ENCODE assay signal across 13 cellular contexts in genomic region chr12:47988073-47989022, GRCh38. TPM values are rescaled to one million over a fixed set of nuclear protein-coding genes. Genes with fewer than 3 reads are reported as not detected.
DNase-seq lines count a peak whose midpoint lies in the region; ATAC-seq, FAIRE-seq and TF ChIP-seq lines count a peak whose summit lies in the region.
"Had no signal": no experiment of that assay in that cellular context is flagged by ENCODE, and none has a peak within 500 bp of the region (broad histone marks: within the 10 kb centered on the region; RNA-seq: fewer than 3 reads in every experiment).

No MANE protein-coding gene starts in this region.

- no peaks in the 10 kb centered on the region for H3K36me3 ChIP-seq in K562 (ENCODE audit: control insufficient read depth, insufficient read depth, low read length)
- H3K36me3 ChIP-seq in smooth muscle cell (ENCODE audit: low read depth), result no peaks in the 10 kb centered on the region
- H3K36me3 ChIP-seq: heart left ventricle, tibial nerve had no signal

- H2BK15ac ChIP-seq in H9 (ENCODE audit: low read depth, low read length), result no peak overlapping the region

- BruUV-seq in K562 (replicated peaks; lab: Mats Ljungman, UMichigan), result no TSS peak

- ATAC-seq in K562 (no peak), HG03469 (IDR thresholded peaks at IDR 0.05; ENCODE audit: unreplicated experiment) (no peak)
- ATAC-seq in activated CD8-positive, alpha-beta memory T cell treated with anti-CD3 and anti-CD28 coated beads, Interleukin-2, amount 10 ng/mL, durations not matched to agents 7 days and 5 days, result no peak

- TF ChIP-seq RAD21 in K562 (CRISPR knock-in tag; conservative IDR thresholded peaks at IDR 0.05 in 1 of 2, IDR thresholded peaks at IDR 0.05 in 1 of 2), result no peak

- H3K14ac ChIP-seq in H9 (ENCODE audit: insufficient read depth, low read length), result peak overlapping the region; percentile 66

- no peak overlapping the region for H2BK120ac ChIP-seq in H9 (ENCODE audit: low read depth, low read length, poor library complexity, severe bottlenecking)

- H3K23me2 ChIP-seq in H9 (ENCODE audit: insufficient read length, low read depth, low read length, poor library complexity, severe bottlenecking), result no peaks in the 10 kb centered on the region

- H3F3A ChIP-seq in smooth muscle cell (ENCODE audit: low read depth), result no peaks in the 10 kb centered on the region

- H2AK5ac ChIP-seq in H9 (ENCODE audit: insufficient read length, low read length), result no peak overlapping the region

- H3K4me3 Mint-ChIP-seq in H9 (no peak overlapping the region; a peak in 1 of 5 replicates), nephron (peak overlapping the region in 2 of 3 experiments; percentile 39 to 55)
- no peak overlapping the region for H3K4me3 Mint-ChIP-seq in activated CD8-positive, alpha-beta memory T cell treated with anti-CD3 and anti-CD28 coated beads, Interleukin-2, amount 10 ng/mL, durations not matched to agents 7 days and 5 days

- H2BK5ac ChIP-seq in H9 (ENCODE audit: insufficient read length, low read length), result no peak overlapping the region

- intact Hi-C loops in K562 (cut with micrococcal nuclease), result no loop called here

- CTCF ChIA-PET in K562 (lab: Yijun Ruan, JAX; ENCODE audit: low intra/inter-chr PET ratio), result no interaction called here
- CTCF ChIA-PET in activated CD8-positive, alpha-beta memory T cell treated with anti-CD3 and anti-CD28 coated beads, Interleukin-2, amount 10 ng/mL, durations not matched to agents 7 days and 5 days (lab: Charles Lee), result interaction anchor here (1.1 to 3.7 kb wide), 3 partner anchors 12 to 39 kb away, joined by 3 to 24 read pairs (median 3); partner anchors contain the start of gene TMEM106C

- H3K27ac Mint-ChIP-seq in H9, result no peak overlapping the region; a peak in 1 of 7 replicates
- peak overlapping the region; percentile 62 to 75 (median 69) for H3K27ac Mint-ChIP-seq in nephron
- no peak overlapping the region for H3K27ac Mint-ChIP-seq in activated CD8-positive, alpha-beta memory T cell treated with anti-CD3 and anti-CD28 coated beads, Interleukin-2, amount 10 ng/mL, durations not matched to agents 7 days and 5 days

- DNase-seq in AG20443 (ENCODE audit: low spot score), result peak; percentile 52
- DNase-seq in H9, result peak; percentile 63
- DNase-seq in K562 (ENCODE audit: extremely low read depth in 1 of 4, low spot score in 3 of 4), result no peak
- no peak for DNase-seq in smooth muscle cell (lab: John Stamatoyannopoulos, UW; ENCODE audit: unreplicated experiment)
- no peak for DNase-seq in activated CD8-positive, alpha-beta memory T cell treated with anti-CD3 and anti-CD28 coated beads, Interleukin-2, amount 10 ng/mL, durations not matched to agents 7 days and 5 days
- no peak for DNase-seq in T-helper 9 cell
- DNase-seq: heart left ventricle, OCI-M1 had no signal

- H4K8ac ChIP-seq in H9 (replicated peaks; ENCODE audit: insufficient read length, low read depth, low read length), result no peak overlapping the region

- in situ Hi-C loops in K562 (cut with MboI), result no loop called here

- H3K79me1 ChIP-seq in H9 (ENCODE audit: insufficient read depth, low read depth, low read length, poor library complexity, severe bottlenecking), result no peaks in the 10 kb centered on the region

- no peak overlapping the region for H3K9ac ChIP-seq in H9 (ENCODE audit: extremely low read depth, insufficient read length, low read length)
- no peak overlapping the region for H3K9ac ChIP-seq in K562 (ENCODE audit: insufficient read depth in 1 of 2, low read depth in 2 of 2, low read length in 2 of 2)
- H3K9ac ChIP-seq in smooth muscle cell (ENCODE audit: low read depth), result no peak overlapping the region

- H3K27me3 ChIP-seq in H9 (ENCODE audit: insufficient read depth, low read length) (no peaks in the 10 kb centered on the region; the same call in 1 of the 2 replicates), K562 (ENCODE audit: control insufficient read depth in 2 of 2, insufficient read depth in 2 of 2, low read length in 2 of 2) (peaks cover 47 to 96% of the 10 kb centered on the region in 2 experiments), smooth muscle cell (ENCODE audit: low read depth) (no peaks in the 10 kb centered on the region)
- H3K27me3 ChIP-seq: heart left ventricle, tibial nerve had no signal

- no peak for TF ChIP-seq POLR2A in K562 (conservative IDR thresholded peaks at IDR 0.05)

- TF ChIP-seq CTCF in H9 (conservative IDR thresholded peaks at IDR 0.05), result no peak
- no peak for TF ChIP-seq CTCF in K562 (IDR thresholded peaks at IDR 0.05 in 2 of 3, conservative IDR thresholded peaks at IDR 0.05 in 1 of 3; ENCODE audit: insufficient read depth in 2 of 3, low read depth in 1 of 3, low read length in 3 of 3)
- no peak for TF ChIP-seq CTCF in nephron (IDR thresholded peaks at IDR 0.05; ENCODE audit: unreplicated experiment in 3 of 3)
- TF ChIP-seq CTCF in smooth muscle cell (IDR thresholded peaks at IDR 0.05; ENCODE audit: borderline replicate concordance, insufficient read depth, poor library complexity, severe bottlenecking), result no peak

- H3K9me3 ChIP-seq in H9 (ENCODE audit: control insufficient read depth, low read depth, low read length), result no peaks in the 10 kb centered on the region
- H3K9me3 ChIP-seq in K562 (replicated peaks; ENCODE audit: control insufficient read depth, insufficient read depth, low read depth, low read length), result no peaks in the 10 kb centered on the region
- H3K9me3 ChIP-seq in smooth muscle cell (replicated peaks; ENCODE audit: low read depth), result no peaks in the 10 kb centered on the region
- H3K9me3 ChIP-seq: heart left ventricle, tibial nerve had no signal

- TF ChIP-seq EP300 in K562 (IDR thresholded peaks at IDR 0.05; ENCODE audit: low read length), result no peak

- no peak overlapping the region for H2BK20ac ChIP-seq in H9 (ENCODE audit: low read depth, low read length, poor library complexity, severe bottlenecking)

- POLR2A ChIA-PET in K562 (lab: Yijun Ruan, JAX), result interaction anchor here (0.6 to 1.3 kb wide), 3 partner anchors 10 to 251 kb away, joined by 3 read pairs; no protein-coding TSS in a partner anchor

- peaks cover 0 to 3% of the 10 kb centered on the region in 2 experiments; a peak in 1 of 5 replicates for H3K9me3 Mint-ChIP-seq in H9
- no peaks in the 10 kb centered on the region for H3K9me3 Mint-ChIP-seq in nephron
- H3K9me3 Mint-ChIP-seq in activated CD8-positive, alpha-beta memory T cell treated with anti-CD3 and anti-CD28 coated beads, Interleukin-2, amount 10 ng/mL, durations not matched to agents 7 days and 5 days (ENCODE audit: low read depth), result no peaks in the 10 kb centered on the region

- H3K79me2 ChIP-seq in H9 (ENCODE audit: insufficient read depth, low read length), result no peaks in the 10 kb centered on the region
- no peaks in the 10 kb centered on the region for H3K79me2 ChIP-seq in K562 (ENCODE audit: control insufficient read depth, insufficient read depth, low read length)
- no peaks in the 10 kb centered on the region for H3K79me2 ChIP-seq in smooth muscle cell (ENCODE audit: low read depth)

- WGBS in H9 (ENCODE audit: extremely low coverage, insufficient read length, low lambda C conversion rate), result no CpG with 5 or more reads among the region's 15 CpGs
- 5% methylated on average over 15 of the region's 15 CpGs for WGBS in K562 (ENCODE audit: insufficient coverage, low coverage, missing lambda C conversion rate)
- WGBS in smooth muscle cell (ENCODE audit: low lambda C conversion rate), result 69% methylated on average over 15 of the region's 15 CpGs

- FAIRE-seq in K562 (lab: Jason Lieb, UNC), result no peak
- FAIRE-seq: colon, GM18507 had no signal

- H3K4me1 Mint-ChIP-seq in H9 (peaks cover 13 to 18% of the 10 kb centered on the region in 2 experiments), nephron (peaks cover 51% of the 10 kb centered on the region)
- H3K4me1 Mint-ChIP-seq in activated CD8-positive, alpha-beta memory T cell treated with anti-CD3 and anti-CD28 coated beads, Interleukin-2, amount 10 ng/mL, durations not matched to agents 7 days and 5 days, result peaks cover 26% of the 10 kb centered on the region

- no peak overlapping the region for H2AFZ ChIP-seq in H9 (ENCODE audit: low read length)
- no peak overlapping the region for H2AFZ ChIP-seq in K562 (ENCODE audit: low read depth, low read length)
- no peak overlapping the region for H2AFZ ChIP-seq in smooth muscle cell (ENCODE audit: low read depth)

- no peak overlapping the region for H4K5ac ChIP-seq in H9 (ENCODE audit: insufficient read length, low read depth, low read length)

- H3K4me2 ChIP-seq in H9 (ENCODE audit: insufficient read depth, insufficient read length, low read length), result no peak overlapping the region
- no peak overlapping the region for H3K4me2 ChIP-seq in K562 (ENCODE audit: insufficient read depth, low read length)
- no peak overlapping the region for H3K4me2 ChIP-seq in smooth muscle cell

- no peak overlapping the region for H3K18ac ChIP-seq in H9 (ENCODE audit: insufficient read length, low read depth, low read length)

- H3K36me3 Mint-ChIP-seq in H9 (ENCODE audit: insufficient read depth in 1 of 3, low read depth in 3 of 3) (peaks cover 0 to 1% (median 0%) of the 10 kb centered on the region in 3 experiments; a peak in 1 of 7 replicates), nephron (ENCODE audit: low read depth) (peaks cover 36% of the 10 kb centered on the region)
- no peaks in the 10 kb centered on the region for H3K36me3 Mint-ChIP-seq in activated CD8-positive, alpha-beta memory T cell treated with anti-CD3 and anti-CD28 coated beads, Interleukin-2, amount 10 ng/mL, durations not matched to agents 7 days and 5 days

- H3T11ph ChIP-seq in H9 (ENCODE audit: low read length), result no peak overlapping the region

- H3K27ac ChIP-seq in H9 (ENCODE audit: insufficient read length, low read depth, low read length) (no peak overlapping the region), K562 (ENCODE audit: extremely low read depth, low read depth, low read length) (no peak overlapping the region), smooth muscle cell (ENCODE audit: low read depth) (no peak overlapping the region)
- H3K27ac ChIP-seq: heart left ventricle, tibial nerve had no signal

- H3K4me1 ChIP-seq in H9 (ENCODE audit: insufficient read depth, low read length) (no peaks in the 10 kb centered on the region), K562 (replicated peaks in 1 of 2; ENCODE audit: control insufficient read depth in 2 of 2, insufficient read depth in 2 of 2, low read length in 2 of 2) (no peaks in the 10 kb centered on the region; a peak in 1 of 5 replicates), smooth muscle cell (ENCODE audit: low read depth) (peaks cover 22% of the 10 kb centered on the region)
- H3K4me1 ChIP-seq: tibial nerve had no signal

- H2BK12ac ChIP-seq in H9 (ENCODE audit: insufficient read length, low read depth, low read length), result no peak overlapping the region

- no peak overlapping the region for H3K4me3 ChIP-seq in K562
- no peak overlapping the region for H3K4me3 ChIP-seq in smooth muscle cell
- H3K4me3 ChIP-seq: heart left ventricle, tibial nerve had no signal

- no peak overlapping the region for H3K23ac ChIP-seq in H9 (ENCODE audit: insufficient read length, low read depth, low read length)

- no peak overlapping the region for H3K4ac ChIP-seq in H9 (ENCODE audit: low read depth, low read length)

- H4K20me1 ChIP-seq in H9 (ENCODE audit: control insufficient read depth, insufficient read depth, insufficient read length) (no peaks in the 10 kb centered on the region), K562 (replicated peaks; ENCODE audit: control insufficient read depth, insufficient read depth, low read length) (peaks cover 6% of the 10 kb centered on the region; the same call in 1 of the 2 replicates), smooth muscle cell (ENCODE audit: low read depth) (no peaks in the 10 kb centered on the region)

- no peaks in the 10 kb centered on the region for H3K9me1 ChIP-seq in K562 (ENCODE audit: control insufficient read depth, insufficient read depth, low read length)

- H3K27me3 Mint-ChIP-seq in H9 (ENCODE audit: low read depth) (peaks cover 90% of the 10 kb centered on the region), nephron (ENCODE audit: low read depth) (peaks cover 34% of the 10 kb centered on the region)
- peaks cover 56% of the 10 kb centered on the region for H3K27me3 Mint-ChIP-seq in activated CD8-positive, alpha-beta memory T cell treated with anti-CD3 and anti-CD28 coated beads, Interleukin-2, amount 10 ng/mL, durations not matched to agents 7 days and 5 days

- no peak overlapping the region for H3K56ac ChIP-seq in H9 (ENCODE audit: insufficient read length, low read depth, low read length)

- H4K91ac ChIP-seq in H9 (ENCODE audit: insufficient read length, low read depth, low read length), result no peak overlapping the region

RNA-seq across cellular contexts. Expression of gene COL2A1, which starts 15.9 kb away (rescaled TPM):
- total RNA-seq in H9 (2021), result 10.8 and 11.4 TPM in 2 replicates
- not detected in 2 replicates for total RNA-seq in K562 (2011; cell fraction: chromatin; rRNA removed; ENCODE audit: low replicate concordance)
- not detected in 2 replicates for total RNA-seq in K562 (2011; cell fraction: nucleolus; rRNA removed)
- total RNA-seq in K562 (2011; cell fraction: nucleoplasm; rRNA removed), result not detected in 2 replicates
- not detected in 2 replicates for total RNA-seq in K562 (2014; rRNA removed)
- not detected in 2 replicates for total RNA-seq in K562 (2014; rRNA removed; fragmentation: Illumina TruSeq; extraction: Trizol)
- not detected in 2 replicates for total RNA-seq in K562 (2015; rRNA removed; fragmentation: Illumina TruSeq; extraction: Trizol)
- not detected in 2 replicates for total RNA-seq in K562 (2021)
- polyA plus RNA-seq in K562 (2011; rRNA removed), result 0.01 TPM in 1 of 2 replicates, not detected in the other
- not detected in 2 replicates for polyA plus RNA-seq in K562 (2011; cell fraction: cytosol; rRNA removed)
- polyA plus RNA-seq in K562 (2011; cell fraction: nucleus; rRNA removed), result 0.04 and 0.10 TPM in 2 replicates
- 0.03 TPM in 1 of 2 replicates, not detected in the other for polyA plus RNA-seq in K562 (2012)
- not detected in 2 replicates for polyA plus RNA-seq in K562 (2014; fragmentation: Illumina TruSeq; extraction: Trizol)
- not detected for polyA plus RNA-seq in K562 (2014; fragmentation: Nextera tagmentation; extraction: Ambion mirVana)
- 0.46 TPM in 1 of 2 replicates, not detected in the other for polyA plus RNA-seq in K562 (2014; rRNA removed)
- polyA minus RNA-seq in K562 (2011; rRNA and poly(A)+ RNA removed), result not detected in 2 replicates
- not detected in 2 replicates for polyA minus RNA-seq in K562 (2011; cell fraction: cytosol; rRNA and poly(A)+ RNA removed)
- not detected in 2 replicates for polyA minus RNA-seq in K562 (2011; cell fraction: nucleus; rRNA and poly(A)+ RNA removed)
- 1.6 and 8.6 TPM in 2 replicates for total RNA-seq in smooth muscle cell
- polyA plus RNA-seq in smooth muscle cell, result 1.6 and 2.8 TPM in 2 replicates
- total RNA-seq in activated CD8-positive, alpha-beta memory T cell treated with anti-CD3 and anti-CD28 coated beads, Interleukin-2, amount 10 ng/mL, durations not matched to agents 7 days and 5 days, result under 1 TPM in 1 of 2 experiments, not detected in 1; 0.33 TPM
- total RNA-seq: tibial nerve had no signal

RNA-seq across cellular contexts. Expression of gene TMEM106C, which starts 25.0 kb away (rescaled TPM):
- total RNA-seq in H9 (2021) (40.4 and 43.7 TPM in 2 replicates), K562 (2014; rRNA removed) (37.2 and 37.6 TPM in 2 replicates), K562 (2014; rRNA removed; fragmentation: Illumina TruSeq; extraction: Trizol) (56.8 and 57.2 TPM in 2 replicates), K562 (2015; rRNA removed; fragmentation: Illumina TruSeq; extraction: Trizol) (56.8 and 59.3 TPM in 2 replicates), K562 (2021) (44.6 and 47.3 TPM in 2 replicates), smooth muscle cell (58.8 and 58.9 TPM in 2 replicates)
- 105 and 129 TPM in 2 replicates for total RNA-seq in K562 (2011; cell fraction: chromatin; rRNA removed; ENCODE audit: low replicate concordance)
- total RNA-seq in K562 (2011; cell fraction: nucleolus; rRNA removed), result 120 and 140 TPM in 2 replicates
- 128 and 132 TPM in 2 replicates for total RNA-seq in K562 (2011; cell fraction: nucleoplasm; rRNA removed)
- polyA plus RNA-seq in K562 (2011; rRNA removed) (159 and 183 TPM in 2 replicates), K562 (2014; fragmentation: Illumina TruSeq; extraction: Trizol) (86.3 and 89.1 TPM in 2 replicates), K562 (2014; fragmentation: Nextera tagmentation; extraction: Ambion mirVana) (100 to 1,000 TPM; 134 to 158 TPM), K562 (2014; rRNA removed) (52.6 and 61.5 TPM in 2 replicates), smooth muscle cell (42.7 and 60.9 TPM in 2 replicates)
- 127 and 142 TPM in 2 replicates for polyA plus RNA-seq in K562 (2011; cell fraction: cytosol; rRNA removed)
- polyA plus RNA-seq in K562 (2011; cell fraction: nucleus; rRNA removed), result 202 and 225 TPM in 2 replicates
- polyA plus RNA-seq in K562 (2012), result 68.2 and 134 TPM in 2 replicates
- polyA minus RNA-seq in K562 (2011; rRNA and poly(A)+ RNA removed), result 95.3 and 145 TPM in 2 replicates
- polyA minus RNA-seq in K562 (2011; cell fraction: cytosol; rRNA and poly(A)+ RNA removed), result 33.7 and 40.3 TPM in 2 replicates
- polyA minus RNA-seq in K562 (2011; cell fraction: nucleus; rRNA and poly(A)+ RNA removed), result 68.3 and 93.2 TPM in 2 replicates
- 100 to 1,000 TPM; 162 to 174 TPM for total RNA-seq in activated CD8-positive, alpha-beta memory T cell treated with anti-CD3 and anti-CD28 coated beads, Interleukin-2, amount 10 ng/mL, durations not matched to agents 7 days and 5 days

Comparison
In these comparisons a context has a peak if more than half of its experiments do, and no peak if none do; other contexts are left out.
1. DNase-seq: peak in AG20443 (single experiment) and H9 (single experiment); none in K562 (0 of 4), smooth muscle cell (single experiment), activated CD8-positive, alpha-beta memory T cell treated with anti-CD3 and anti-CD28 coated beads, Interleukin-2, amount 10 ng/mL, durations not matched to agents 7 days and 5 days (single experiment) and T-helper 9 cell (single experiment).
2. H3K27ac Mint-ChIP-seq: peak in nephron (3 of 3); none in H9 (0 of 3) and activated CD8-positive, alpha-beta memory T cell treated with anti-CD3 and anti-CD28 coated beads, Interleukin-2, amount 10 ng/mL, durations not matched to agents 7 days and 5 days (single experiment).
3. H3K4me3 Mint-ChIP-seq: peak in nephron (2 of 3); none in H9 (0 of 2) and activated CD8-positive, alpha-beta memory T cell treated with anti-CD3 and anti-CD28 coated beads, Interleukin-2, amount 10 ng/mL, durations not matched to agents 7 days and 5 days (single experiment).